ENCODE assay signal across 8 cellular contexts in genomic region chr11:72812604-72812967, GRCh38. TPM values are rescaled to one million over a fixed set of nuclear protein-coding genes. Genes with fewer than 3 reads are reported as not detected.
DNase-seq lines count a peak whose midpoint lies in the region; ATAC-seq lines count a peak whose summit lies in the region.

No MANE protein-coding gene starts in this region.

- H3K4me3 ChIP-seq in effector memory CD4-positive, alpha-beta T cell (ENCODE audit: insufficient read depth, low read depth, low read length, poor library complexity, severe bottlenecking): no peak overlapping the region
- H3K4me3 ChIP-seq in rectal smooth muscle tissue (ENCODE audit: low read length): peak overlapping the region; percentile 87

- H3K4me1 ChIP-seq in effector memory CD4-positive, alpha-beta T cell (ENCODE audit: control insufficient read depth, insufficient read depth, low read length, poor library complexity, severe bottlenecking): peaks cover 19% of the 10 kb centered on the region
- H3K4me1 ChIP-seq in rectal smooth muscle tissue (ENCODE audit: control insufficient read depth, insufficient read depth, low read length): peaks cover 13% of the 10 kb centered on the region

- no peak for DNase-seq in activated naive CD4-positive, alpha-beta T cell treated with anti-CD3 and anti-CD28 coated beads for 36 hours
- no peak for DNase-seq in activated naive CD4-positive, alpha-beta T cell treated with Interleukin-2 at 50 U/mL for 16 hours
- DNase-seq in NOMO-1 treated with DMSO at 0.1 percent for 48 hours (lab: John Stamatoyannopoulos, UW; ENCODE audit: unreplicated experiment) (peak; percentile 73), NCI-H2171 (lab: John Stamatoyannopoulos, UW) (no peak)
- DNase-seq in effector memory CD4-positive, alpha-beta T cell: no peak
- no peak for DNase-seq in activated effector memory CD4-positive, alpha-beta T cell treated with anti-CD3 and anti-CD28 coated beads, Interleukin-2, amount 50 U/mL, for 16 hours

- peaks cover 49% of the 10 kb centered on the region for H3K36me3 Mint-ChIP-seq in activated naive CD4-positive, alpha-beta T cell treated with anti-CD3 and anti-CD28 coated beads for 36 hours (ENCODE audit: low read depth)

- H3K36me3 ChIP-seq in effector memory CD4-positive, alpha-beta T cell (ENCODE audit: control insufficient read depth, insufficient read depth, low read length): peaks cover 7% of the 10 kb centered on the region
- no peaks in the 10 kb centered on the region for H3K36me3 ChIP-seq in rectal smooth muscle tissue (ENCODE audit: control insufficient read depth, insufficient read depth, low read length)

- H3K9me3 Mint-ChIP-seq in activated naive CD4-positive, alpha-beta T cell treated with anti-CD3 and anti-CD28 coated beads for 36 hours: no peaks in the 10 kb centered on the region

- CTCF ChIA-PET in activated naive CD4-positive, alpha-beta T cell treated with anti-CD3 and anti-CD28 coated beads for 36 hours (lab: Charles Lee): interaction anchor here (1.1 to 3.2 kb wide), 14 partner anchors 12 to 700 kb away, joined by 3 to 17 read pairs (median 4); partner anchors contain the start of genes ANAPC15 and STARD10

- no peaks in the 10 kb centered on the region for H3K27me3 ChIP-seq in effector memory CD4-positive, alpha-beta T cell (replicated peaks; ENCODE audit: control insufficient read depth, insufficient read depth, low read length, poor library complexity, severe bottlenecking)
- H3K27me3 ChIP-seq in rectal smooth muscle tissue (ENCODE audit: control insufficient read depth, insufficient read depth, low read length): no peaks in the 10 kb centered on the region

- H3K27ac ChIP-seq in effector memory CD4-positive, alpha-beta T cell (ENCODE audit: insufficient read depth, low read length, poor library complexity, severe bottlenecking): peak overlapping the region; percentile 100
- H3K27ac ChIP-seq in rectal smooth muscle tissue (ENCODE audit: low read depth, low read length): peak overlapping the region; percentile 96

- no peaks in the 10 kb centered on the region for H3K27me3 Mint-ChIP-seq in activated naive CD4-positive, alpha-beta T cell treated with anti-CD3 and anti-CD28 coated beads for 36 hours (ENCODE audit: low read depth)

- peak overlapping the region; percentile 99 for H3K4me3 Mint-ChIP-seq in activated naive CD4-positive, alpha-beta T cell treated with anti-CD3 and anti-CD28 coated beads for 36 hours

- intact Hi-C loops in activated naive CD4-positive, alpha-beta T cell treated with anti-CD3 and anti-CD28 coated beads for 36 hours (cut with micrococcal nuclease): loop anchor here (5.0 to 10.0 kb wide), 3 partner anchors 228 to 728 kb away; partner anchors contain the start of genes LRRC51 and NUMA1

- no peaks in the 10 kb centered on the region for H3K9me3 ChIP-seq in effector memory CD4-positive, alpha-beta T cell (ENCODE audit: control insufficient read depth, low read length)

- no peak for ATAC-seq in HG03378 (IDR thresholded peaks at IDR 0.05; ENCODE audit: unreplicated experiment)

- peaks cover 37% of the 10 kb centered on the region for H3K4me1 Mint-ChIP-seq in activated naive CD4-positive, alpha-beta T cell treated with anti-CD3 and anti-CD28 coated beads for 36 hours (ENCODE audit: low read depth)

- H3K9ac ChIP-seq in rectal smooth muscle tissue (ENCODE audit: low read length): peak overlapping the region; percentile 12

- peak overlapping the region; percentile 96 for H3K27ac Mint-ChIP-seq in activated naive CD4-positive, alpha-beta T cell treated with anti-CD3 and anti-CD28 coated beads for 36 hours

RNA-seq across cellular contexts. Expression of gene ATG16L2, which starts 1.6 kb away (rescaled TPM):
- 100 to 1,000 TPM; 105 to 114 TPM for total RNA-seq in activated naive CD4-positive, alpha-beta T cell treated with anti-CD3 and anti-CD28 coated beads for 36 hours

RNA-seq across cellular contexts. Expression of gene STARD10, which starts 18.7 kb away (rescaled TPM):
- 10 to 100 TPM; 11.9 to 12.0 TPM for total RNA-seq in activated naive CD4-positive, alpha-beta T cell treated with anti-CD3 and anti-CD28 coated beads for 36 hours
